ENCODE assay signal across 1 cellular context in genomic region chr14:64942531-64943111, GRCh38.
TF ChIP-seq lines count a peak whose summit lies in the region.

GPX2 (minus strand) TSS chr14:64942745; CDS start chr14:64942726, 19 bp downstream.

TF ChIP-seq in HepG2, 621 proteins besides CTCF, POLR2A, EP300 and RAD21 (continued from another document and continues in another):
- TF ChIP-seq ZBTB44 (CRISPR knock-in tag; IDR thresholded peaks at IDR 0.05): 0 out of 2 replicates have a peak, but pooled peaks have one; percentile 82
- TF ChIP-seq ZNF280D (CRISPR knock-in tag; IDR thresholded peaks at IDR 0.05): no peak
- no peak for TF ChIP-seq ZFP41 (CRISPR knock-in tag; IDR thresholded peaks at IDR 0.05; ENCODE audit: borderline replicate concordance)
- TF ChIP-seq ZSCAN21 (CRISPR knock-in tag; IDR thresholded peaks at IDR 0.05; ENCODE audit: borderline replicate concordance): no peak
- TF ChIP-seq NFE2L2 (IDR thresholded peaks at IDR 0.05; ENCODE audit: low read length): peak; percentile 99
- no peak; the same call in 1 of the 2 replicates for TF ChIP-seq ZNF12 (CRISPR knock-in tag; IDR thresholded peaks at IDR 0.05)
- no peak for TF ChIP-seq JUN (CRISPR knock-in tag; IDR thresholded peaks at IDR 0.05)
- TF ChIP-seq, protein P1, sequence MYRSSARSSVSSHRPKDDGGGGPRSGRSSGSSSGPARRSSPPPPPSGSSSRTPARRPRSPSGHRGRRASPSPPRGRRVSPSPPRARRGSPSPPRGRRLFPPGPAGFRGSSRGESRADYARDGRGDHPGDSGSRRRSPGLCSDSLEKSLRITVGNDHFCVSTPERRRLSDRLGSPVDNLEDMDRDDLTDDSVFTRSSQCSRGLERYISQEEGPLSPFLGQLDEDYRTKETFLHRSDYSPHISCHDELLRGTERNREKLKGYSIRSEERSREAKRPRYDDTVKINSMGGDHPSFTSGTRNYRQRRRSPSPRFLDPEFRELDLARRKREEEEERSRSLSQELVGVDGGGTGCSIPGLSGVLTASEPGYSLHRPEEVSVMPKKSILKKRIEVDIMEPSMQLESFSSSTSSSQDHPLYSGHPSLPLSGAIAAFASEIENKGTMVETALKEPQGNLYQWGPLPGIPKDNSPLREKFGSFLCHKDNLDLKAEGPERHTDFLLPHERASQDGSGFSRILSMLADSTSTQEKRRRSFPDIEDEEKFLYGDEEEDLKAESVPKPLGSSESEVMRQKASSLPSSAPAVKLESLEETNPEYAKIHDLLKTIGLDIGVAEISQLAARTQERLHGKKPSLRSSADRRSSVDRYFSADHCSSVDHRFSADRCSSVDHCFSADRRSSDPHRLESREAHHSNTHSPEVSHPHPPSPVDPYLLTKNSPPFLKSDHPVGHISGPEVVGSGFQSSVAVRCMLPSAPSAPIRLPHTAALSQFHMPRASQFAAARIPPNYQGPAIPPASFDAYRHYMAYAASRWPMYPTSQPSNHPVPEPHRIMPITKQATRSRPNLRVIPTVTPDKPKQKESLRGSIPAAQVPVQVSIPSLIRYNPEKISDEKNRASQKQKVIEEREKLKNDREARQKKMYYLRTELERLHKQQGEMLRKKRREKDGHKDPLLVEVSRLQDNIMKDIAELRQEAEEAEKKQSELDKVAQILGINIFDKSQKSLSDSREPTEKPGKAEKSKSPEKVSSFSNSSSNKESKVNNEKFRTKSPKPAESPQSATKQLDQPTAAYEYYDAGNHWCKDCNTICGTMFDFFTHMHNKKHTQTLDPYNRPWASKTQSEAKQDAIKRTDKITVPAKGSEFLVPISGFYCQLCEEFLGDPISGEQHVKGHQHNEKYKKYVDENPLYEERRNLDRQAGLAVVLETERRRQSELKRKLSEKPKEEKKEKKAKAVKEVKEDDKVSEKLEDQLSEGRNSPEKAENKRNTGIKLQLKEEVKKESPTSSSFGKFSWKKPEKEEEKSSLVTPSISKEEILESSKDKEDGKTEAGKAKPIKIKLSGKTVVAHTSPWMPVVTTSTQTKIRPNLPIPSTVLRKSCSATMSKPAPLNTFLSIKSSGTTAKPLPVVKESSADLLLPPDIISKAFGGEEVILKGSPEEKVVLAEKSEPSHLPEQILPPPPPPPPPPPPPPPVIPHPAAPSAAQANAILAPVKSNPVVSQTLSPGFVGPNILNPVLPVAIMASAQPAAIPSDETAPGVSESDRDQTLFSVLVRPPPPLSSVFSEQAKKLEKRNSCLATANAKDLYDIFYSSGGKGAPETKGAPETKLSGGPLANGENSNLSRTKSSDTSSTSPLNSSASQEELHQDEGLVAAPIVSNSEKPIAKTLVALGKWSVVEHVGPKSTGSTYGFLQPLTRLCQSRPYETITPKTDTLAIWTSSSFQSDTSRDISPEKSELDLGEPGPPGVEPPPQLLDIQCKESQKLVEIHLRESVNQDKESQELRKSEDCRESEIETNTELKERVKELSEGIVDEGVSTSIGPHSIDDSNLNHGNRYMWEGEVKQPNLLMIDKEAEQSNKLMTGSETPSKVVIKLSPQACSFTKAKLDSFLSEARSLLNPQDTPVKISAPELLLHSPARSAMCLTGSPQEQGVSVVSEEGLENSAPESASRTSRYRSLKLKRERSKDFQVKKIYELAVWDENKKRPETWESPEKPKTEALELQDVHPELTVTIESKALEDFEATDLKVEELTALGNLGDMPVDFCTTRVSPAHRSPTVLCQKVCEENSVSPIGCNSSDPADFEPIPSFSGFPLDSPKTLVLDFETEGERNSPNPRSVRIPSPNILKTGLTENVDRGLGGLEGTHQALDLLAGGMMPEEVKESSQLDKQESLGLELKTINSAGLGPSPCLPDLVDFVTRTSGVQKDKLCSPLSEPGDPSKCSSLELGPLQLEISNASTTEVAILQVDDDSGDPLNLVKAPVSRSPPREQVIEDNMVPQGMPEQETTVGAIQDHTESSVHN (CRISPR knock-in tag; IDR thresholded peaks at IDR 0.05): 0 out of 2 replicates have a peak, but pooled peaks have one; percentile 21
- no peak; the same call in 1 of the 2 replicates for TF ChIP-seq SATB2 (CRISPR knock-in tag; IDR thresholded peaks at IDR 0.05)
- no peak for TF ChIP-seq ZNF143 (CRISPR knock-in tag; IDR thresholded peaks at IDR 0.05)
- peak; percentile 54 for TF ChIP-seq HMG20A (CRISPR knock-in tag; IDR thresholded peaks at IDR 0.05; ENCODE audit: borderline replicate concordance)
- 0 out of 2 replicates have a peak, but pooled peaks have one; percentile 19 for TF ChIP-seq RBFOX2 (IDR thresholded peaks at IDR 0.05; ENCODE audit: low read depth, low read length)
- TF ChIP-seq NFIB (CRISPR knock-in tag; IDR thresholded peaks at IDR 0.05; ENCODE audit: borderline replicate concordance): no peak
- TF ChIP-seq FOXK1 (CRISPR knock-in tag; IDR thresholded peaks at IDR 0.05; ENCODE audit: borderline replicate concordance, low read depth): peak; percentile 49; the same call in 1 of the 2 replicates
- TF ChIP-seq ZNF777 (CRISPR knock-in tag; IDR thresholded peaks at IDR 0.05): peak; percentile 45; the same call in 1 of the 2 replicates
- TF ChIP-seq THAP9 (CRISPR knock-in tag; IDR thresholded peaks at IDR 0.05; ENCODE audit: borderline replicate concordance): no peak
- TF ChIP-seq ZNF543 (CRISPR knock-in tag; IDR thresholded peaks at IDR 0.05): no peak
- no peak; the same call in 1 of the 2 replicates for TF ChIP-seq GABPB1 (CRISPR knock-in tag; IDR thresholded peaks at IDR 0.05)
- no peak for TF ChIP-seq SPEN (CRISPR knock-in tag; IDR thresholded peaks at IDR 0.05; ENCODE audit: low read depth)
- TF ChIP-seq, protein P2, sequence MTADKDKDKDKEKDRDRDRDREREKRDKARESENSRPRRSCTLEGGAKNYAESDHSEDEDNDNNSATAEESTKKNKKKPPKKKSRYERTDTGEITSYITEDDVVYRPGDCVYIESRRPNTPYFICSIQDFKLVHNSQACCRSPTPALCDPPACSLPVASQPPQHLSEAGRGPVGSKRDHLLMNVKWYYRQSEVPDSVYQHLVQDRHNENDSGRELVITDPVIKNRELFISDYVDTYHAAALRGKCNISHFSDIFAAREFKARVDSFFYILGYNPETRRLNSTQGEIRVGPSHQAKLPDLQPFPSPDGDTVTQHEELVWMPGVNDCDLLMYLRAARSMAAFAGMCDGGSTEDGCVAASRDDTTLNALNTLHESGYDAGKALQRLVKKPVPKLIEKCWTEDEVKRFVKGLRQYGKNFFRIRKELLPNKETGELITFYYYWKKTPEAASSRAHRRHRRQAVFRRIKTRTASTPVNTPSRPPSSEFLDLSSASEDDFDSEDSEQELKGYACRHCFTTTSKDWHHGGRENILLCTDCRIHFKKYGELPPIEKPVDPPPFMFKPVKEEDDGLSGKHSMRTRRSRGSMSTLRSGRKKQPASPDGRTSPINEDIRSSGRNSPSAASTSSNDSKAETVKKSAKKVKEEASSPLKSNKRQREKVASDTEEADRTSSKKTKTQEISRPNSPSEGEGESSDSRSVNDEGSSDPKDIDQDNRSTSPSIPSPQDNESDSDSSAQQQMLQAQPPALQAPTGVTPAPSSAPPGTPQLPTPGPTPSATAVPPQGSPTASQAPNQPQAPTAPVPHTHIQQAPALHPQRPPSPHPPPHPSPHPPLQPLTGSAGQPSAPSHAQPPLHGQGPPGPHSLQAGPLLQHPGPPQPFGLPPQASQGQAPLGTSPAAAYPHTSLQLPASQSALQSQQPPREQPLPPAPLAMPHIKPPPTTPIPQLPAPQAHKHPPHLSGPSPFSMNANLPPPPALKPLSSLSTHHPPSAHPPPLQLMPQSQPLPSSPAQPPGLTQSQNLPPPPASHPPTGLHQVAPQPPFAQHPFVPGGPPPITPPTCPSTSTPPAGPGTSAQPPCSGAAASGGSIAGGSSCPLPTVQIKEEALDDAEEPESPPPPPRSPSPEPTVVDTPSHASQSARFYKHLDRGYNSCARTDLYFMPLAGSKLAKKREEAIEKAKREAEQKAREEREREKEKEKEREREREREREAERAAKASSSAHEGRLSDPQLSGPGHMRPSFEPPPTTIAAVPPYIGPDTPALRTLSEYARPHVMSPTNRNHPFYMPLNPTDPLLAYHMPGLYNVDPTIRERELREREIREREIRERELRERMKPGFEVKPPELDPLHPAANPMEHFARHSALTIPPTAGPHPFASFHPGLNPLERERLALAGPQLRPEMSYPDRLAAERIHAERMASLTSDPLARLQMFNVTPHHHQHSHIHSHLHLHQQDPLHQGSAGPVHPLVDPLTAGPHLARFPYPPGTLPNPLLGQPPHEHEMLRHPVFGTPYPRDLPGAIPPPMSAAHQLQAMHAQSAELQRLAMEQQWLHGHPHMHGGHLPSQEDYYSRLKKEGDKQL (CRISPR knock-in tag; IDR thresholded peaks at IDR 0.05; ENCODE audit: low read depth): peak; percentile 93
- TF ChIP-seq, protein P3, sequence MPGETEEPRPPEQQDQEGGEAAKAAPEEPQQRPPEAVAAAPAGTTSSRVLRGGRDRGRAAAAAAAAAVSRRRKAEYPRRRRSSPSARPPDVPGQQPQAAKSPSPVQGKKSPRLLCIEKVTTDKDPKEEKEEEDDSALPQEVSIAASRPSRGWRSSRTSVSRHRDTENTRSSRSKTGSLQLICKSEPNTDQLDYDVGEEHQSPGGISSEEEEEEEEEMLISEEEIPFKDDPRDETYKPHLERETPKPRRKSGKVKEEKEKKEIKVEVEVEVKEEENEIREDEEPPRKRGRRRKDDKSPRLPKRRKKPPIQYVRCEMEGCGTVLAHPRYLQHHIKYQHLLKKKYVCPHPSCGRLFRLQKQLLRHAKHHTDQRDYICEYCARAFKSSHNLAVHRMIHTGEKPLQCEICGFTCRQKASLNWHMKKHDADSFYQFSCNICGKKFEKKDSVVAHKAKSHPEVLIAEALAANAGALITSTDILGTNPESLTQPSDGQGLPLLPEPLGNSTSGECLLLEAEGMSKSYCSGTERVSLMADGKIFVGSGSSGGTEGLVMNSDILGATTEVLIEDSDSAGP (CRISPR knock-in tag; IDR thresholded peaks at IDR 0.05; ENCODE audit: borderline replicate concordance): peak; percentile 43; the same call in 1 of the 2 replicates
- no peak for TF ChIP-seq HBP1 (CRISPR knock-in tag; IDR thresholded peaks at IDR 0.05; ENCODE audit: low read depth)
